ENCODE assay signal across 13 cellular contexts in the genomic region with DNA sequence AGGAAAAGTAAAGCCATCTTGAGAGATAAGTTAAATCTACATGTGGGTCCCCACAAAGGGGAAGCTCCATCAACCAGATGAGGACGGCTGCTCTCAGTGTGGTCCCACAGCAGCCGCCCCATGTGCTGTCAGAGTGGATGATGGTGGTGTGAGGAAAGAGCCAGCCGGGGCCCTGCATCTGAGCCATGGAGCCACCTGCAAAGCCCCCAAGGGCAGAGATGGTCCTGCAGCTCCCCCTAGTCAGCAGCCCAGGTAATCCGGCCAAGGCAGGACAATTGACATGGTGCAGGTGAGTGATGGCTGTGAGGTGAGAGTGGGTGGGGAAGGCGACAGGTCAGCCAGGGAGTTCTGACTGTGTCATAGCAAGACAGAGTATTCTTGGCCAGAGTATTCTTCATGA.
A peak's percentile ranks its signal among the peaks of the same experiment; 100 is the strongest.
DNase-seq lines count a peak whose midpoint lies in the region; ATAC-seq lines count a peak whose summit lies in the region.
"Had no signal": no experiment of that assay in that cellular context is flagged by ENCODE, and none has a peak within 500 bp of the region (broad histone marks: within the 10 kb centered on the region; RNA-seq: fewer than 3 reads in every experiment).

No MANE protein-coding gene starts in this region.

- H3K4me3 Mint-ChIP-seq in activated T-helper 17 cell treated with anti-CD3 and anti-CD28 coated beads, Interleukin-2, amount 50 U/mL, for 72 hours: no peak overlapping the region
- H3K4me3 Mint-ChIP-seq: activated CD4-positive, alpha-beta T cell treated with anti-CD3 and anti-CD28 coated beads for 36 hours; CD8-positive, alpha-beta memory T cell had no signal

- H3K36me3 Mint-ChIP-seq in activated T-helper 17 cell treated with anti-CD3 and anti-CD28 coated beads, Interleukin-2, amount 50 U/mL, for 72 hours (ENCODE audit: low read depth): no peaks in the 10 kb centered on the region
- H3K36me3 Mint-ChIP-seq: CD8-positive, alpha-beta memory T cell had no signal

- no peak overlapping the region for H3K27ac Mint-ChIP-seq in activated T-helper 17 cell treated with anti-CD3 and anti-CD28 coated beads, Interleukin-2, amount 50 U/mL, for 72 hours
- H3K27ac Mint-ChIP-seq: activated CD4-positive, alpha-beta T cell treated with anti-CD3 and anti-CD28 coated beads for 36 hours; CD8-positive, alpha-beta memory T cell had no signal

- DNase-seq in Daoy (ENCODE audit: low read depth): peak; percentile 11
- no peak for DNase-seq in NCI-H146 (lab: John Stamatoyannopoulos, UW)
- DNase-seq in activated gamma-delta T cell (lab: John Stamatoyannopoulos, UW): no peak
- DNase-seq: activated CD4-positive, alpha-beta T cell treated with anti-CD3 and anti-CD28 coated beads for 36 hours; activated naive CD4-positive, alpha-beta T cell; CD8-positive, alpha-beta memory T cell; kidney glomerular epithelial cell; NCI-H187 treated with DMSO at 0.1 percent for 48 hours had no signal

- H3K9me3 Mint-ChIP-seq in activated T-helper 17 cell treated with anti-CD3 and anti-CD28 coated beads, Interleukin-2, amount 50 U/mL, for 72 hours: no peaks in the 10 kb centered on the region

- H3K4me1 Mint-ChIP-seq in activated T-helper 17 cell treated with anti-CD3 and anti-CD28 coated beads, Interleukin-2, amount 50 U/mL, for 72 hours: no peaks in the 10 kb centered on the region
- H3K4me1 Mint-ChIP-seq: activated CD4-positive, alpha-beta T cell treated with anti-CD3 and anti-CD28 coated beads for 36 hours; CD8-positive, alpha-beta memory T cell had no signal

- peaks cover 22% of the 10 kb centered on the region for H3K27me3 Mint-ChIP-seq in activated T-helper 17 cell treated with anti-CD3 and anti-CD28 coated beads, Interleukin-2, amount 50 U/mL, for 72 hours

- peak; percentile 46 for ATAC-seq in GM18861 (IDR thresholded peaks at IDR 0.05; ENCODE audit: unreplicated experiment)
- ATAC-seq in HG03354 (IDR thresholded peaks at IDR 0.05; ENCODE audit: poor library complexity, severe bottlenecking, unreplicated experiment): peak; percentile 53
- ATAC-seq in esophagus mucosa: peak; percentile 13
- no peak for ATAC-seq in activated T-helper 17 cell treated with anti-CD3 and anti-CD28 coated beads, Interleukin-2, amount 50 U/mL, for 72 hours (replicated peaks)
- ATAC-seq in GM19397 (IDR thresholded peaks at IDR 0.05; ENCODE audit: unreplicated experiment): no peak
- ATAC-seq: activated CD4-positive, alpha-beta T cell treated with anti-CD3 and anti-CD28 coated beads for 36 hours had no signal

Comparison
In these comparisons a context has a peak if more than half of its experiments do, and no peak if none do; other contexts are left out.
1. ATAC-seq: peak in GM18861 (single experiment), HG03354 (single experiment) and esophagus mucosa (single experiment); none in activated T-helper 17 cell treated with anti-CD3 and anti-CD28 coated beads, Interleukin-2, amount 50 U/mL, for 72 hours (single experiment) and GM19397 (single experiment).